8 cellular contexts compared by ENCODE assay signal in genomic region chr13:32314271-32314967, GRCh38. TPM values are rescaled to one million over a fixed set of nuclear protein-coding genes. Genes with fewer than 3 reads are reported as not detected.
DNase-seq lines count a peak whose midpoint lies in the region; ATAC-seq lines count a peak whose summit lies in the region.

No MANE protein-coding gene starts in this region.

- H3K4me3 Mint-ChIP-seq in CD4-positive, CD25-positive, alpha-beta regulatory T cell = peak overlapping the region; percentile 89 to 99 (median 96)

- H3K9me3 ChIP-seq in CD4-positive, CD25-positive, alpha-beta regulatory T cell (ENCODE audit: control insufficient read depth in 2 of 2, low read length in 2 of 2) = no peaks in the 10 kb centered on the region
- no peaks in the 10 kb centered on the region for H3K9me3 ChIP-seq in NT2/D1 (ENCODE audit: insufficient read depth, low read length)
- no peaks in the 10 kb centered on the region for H3K9me3 ChIP-seq in neuron (ENCODE audit: low read length)

- no peaks in the 10 kb centered on the region for H3K27me3 ChIP-seq in CD4-positive, CD25-positive, alpha-beta regulatory T cell (ENCODE audit: control insufficient read depth, insufficient read depth, low read length)
- H3K27me3 ChIP-seq in NT2/D1 (ENCODE audit: insufficient read depth, insufficient read length) = no peaks in the 10 kb centered on the region
- H3K27me3 ChIP-seq in neuron (ENCODE audit: insufficient read depth, low read length) = no peaks in the 10 kb centered on the region

- H3K4me1 Mint-ChIP-seq in CD4-positive, CD25-positive, alpha-beta regulatory T cell = peaks cover 5 to 39% (median 18%) of the 10 kb centered on the region in 4 donors

- no peaks in the 10 kb centered on the region for H3K36me3 ChIP-seq in CD4-positive, CD25-positive, alpha-beta regulatory T cell (ENCODE audit: control insufficient read depth, insufficient read depth, low read length)
- H3K36me3 ChIP-seq in NT2/D1 (ENCODE audit: insufficient read depth, insufficient read length, low read length) (peaks cover 13% of the 10 kb centered on the region), neuron (ENCODE audit: insufficient read depth, low read length) (peaks cover 2% of the 10 kb centered on the region)

- peak overlapping the region; percentile 95 for H3K4me3 ChIP-seq in CD4-positive, CD25-positive, alpha-beta regulatory T cell (ENCODE audit: low read depth, low read length)
- H3K4me3 ChIP-seq in NT2/D1 (ENCODE audit: insufficient read length, low read depth) (peak overlapping the region; percentile 63), neuron (ENCODE audit: low read length) (peak overlapping the region; percentile 65)

- H3K4me1 ChIP-seq in CD4-positive, CD25-positive, alpha-beta regulatory T cell (ENCODE audit: control insufficient read depth, insufficient read depth, low read length, poor library complexity, severe bottlenecking) = peaks cover 10% of the 10 kb centered on the region
- H3K4me1 ChIP-seq in NT2/D1 (ENCODE audit: insufficient read depth, insufficient read length) (no peaks in the 10 kb centered on the region), neuron (ENCODE audit: insufficient read depth, low read length) (peaks cover 5% of the 10 kb centered on the region)

- H3K9me3 Mint-ChIP-seq in CD4-positive, CD25-positive, alpha-beta regulatory T cell = no peaks in the 10 kb centered on the region

- peak overlapping the region; percentile 98 to 100 (median 99) for H3K27ac Mint-ChIP-seq in CD4-positive, CD25-positive, alpha-beta regulatory T cell

- no peak for DNase-seq in CD4-positive, CD25-positive, alpha-beta regulatory T cell
- DNase-seq in NT2/D1 (ENCODE audit: low read depth, low spot score) (no peak), epithelial cell of prostate (ENCODE audit: low read depth, low spot score) (no peak), NCI-H2107 treated with DMSO at 0.1 percent for 48 hours (lab: John Stamatoyannopoulos, UW; ENCODE audit: unreplicated experiment) (no peak), HCEC 1CT (no peak), LoVo (ENCODE audit: low spot score) (no peak)
- no peak for DNase-seq in activated CD4-positive, alpha-beta T cell treated with anti-CD3 and anti-CD28 coated beads, Interleukin-2, amount 50 U/mL, for 4 hours

- H3K9ac ChIP-seq in NT2/D1 (ENCODE audit: insufficient read length, low read depth) = no peak overlapping the region

- peak overlapping the region; percentile 83 for H2AFZ ChIP-seq in neuron (ENCODE audit: low read depth, low read length)

- ATAC-seq in CD4-positive, CD25-positive, alpha-beta regulatory T cell (ENCODE audit: low read depth in 2 of 2) = no peak

- peaks cover 4% of the 10 kb centered on the region for H3K36me3 Mint-ChIP-seq in CD4-positive, CD25-positive, alpha-beta regulatory T cell

- no peaks in the 10 kb centered on the region for H3K27me3 Mint-ChIP-seq in CD4-positive, CD25-positive, alpha-beta regulatory T cell

- H3K27ac ChIP-seq in CD4-positive, CD25-positive, alpha-beta regulatory T cell (ENCODE audit: insufficient read depth, low read length, poor library complexity, severe bottlenecking) = peak overlapping the region; percentile 98
- peak overlapping the region; percentile 61 for H3K27ac ChIP-seq in epithelial cell of prostate

RNA-seq across cellular contexts. Expression of gene ZAR1L, which starts 0.7 kb away (rescaled TPM):
- total RNA-seq in CD4-positive, CD25-positive, alpha-beta regulatory T cell = not detected
- polyA plus RNA-seq in CD4-positive, CD25-positive, alpha-beta regulatory T cell = under 1 TPM in 1 of 4 donors, not detected in 3; 0.16 TPM

RNA-seq across cellular contexts. Expression of gene BRCA2, which starts 0.9 kb away (rescaled TPM):
- total RNA-seq in CD4-positive, CD25-positive, alpha-beta regulatory T cell = 7.6 TPM
- 1 to 10 TPM; 1.3 to 2.5 (median 1.9) TPM for polyA plus RNA-seq in CD4-positive, CD25-positive, alpha-beta regulatory T cell
